In the genomic region with DNA sequence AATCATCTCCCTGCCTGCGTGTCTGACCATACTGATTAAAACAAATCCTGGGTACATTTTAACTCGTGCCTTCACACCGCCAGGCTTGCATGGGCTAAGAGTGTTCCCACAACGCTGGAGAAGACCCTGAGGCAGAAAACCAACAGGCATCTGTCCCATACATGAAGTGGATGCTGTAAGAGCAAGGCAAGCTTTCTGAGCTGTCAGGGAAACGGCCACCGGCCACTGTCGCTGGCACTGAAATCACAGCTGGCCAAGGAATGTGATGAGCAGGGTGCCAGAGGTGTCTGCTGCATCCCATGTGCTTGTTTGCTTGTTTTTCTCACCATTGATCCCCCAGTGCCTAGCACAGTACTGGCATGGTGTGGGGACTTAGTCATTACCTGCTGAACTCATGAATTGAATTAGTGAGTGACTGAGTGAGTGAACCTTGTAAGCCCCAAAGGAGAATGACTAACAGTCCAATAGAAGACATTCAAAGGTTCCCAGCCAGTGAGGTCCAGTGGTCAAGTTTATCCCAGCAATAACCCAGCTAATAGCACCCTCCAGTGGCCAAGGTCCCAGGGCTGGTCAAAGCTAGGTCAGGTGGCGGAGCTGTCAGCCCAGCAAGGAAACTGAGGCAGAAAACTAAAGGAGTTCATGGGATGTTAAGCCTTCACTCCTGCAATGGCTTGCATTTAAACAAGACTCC, we compare ENCODE assay signal across 1 cellular context.
TF ChIP-seq lines count a peak whose summit lies in the region.

No MANE protein-coding gene starts in this region.

TF ChIP-seq in K562, 482 proteins besides CTCF, POLR2A, EP300 and RAD21:
- TF ChIP-seq, protein P1, sequence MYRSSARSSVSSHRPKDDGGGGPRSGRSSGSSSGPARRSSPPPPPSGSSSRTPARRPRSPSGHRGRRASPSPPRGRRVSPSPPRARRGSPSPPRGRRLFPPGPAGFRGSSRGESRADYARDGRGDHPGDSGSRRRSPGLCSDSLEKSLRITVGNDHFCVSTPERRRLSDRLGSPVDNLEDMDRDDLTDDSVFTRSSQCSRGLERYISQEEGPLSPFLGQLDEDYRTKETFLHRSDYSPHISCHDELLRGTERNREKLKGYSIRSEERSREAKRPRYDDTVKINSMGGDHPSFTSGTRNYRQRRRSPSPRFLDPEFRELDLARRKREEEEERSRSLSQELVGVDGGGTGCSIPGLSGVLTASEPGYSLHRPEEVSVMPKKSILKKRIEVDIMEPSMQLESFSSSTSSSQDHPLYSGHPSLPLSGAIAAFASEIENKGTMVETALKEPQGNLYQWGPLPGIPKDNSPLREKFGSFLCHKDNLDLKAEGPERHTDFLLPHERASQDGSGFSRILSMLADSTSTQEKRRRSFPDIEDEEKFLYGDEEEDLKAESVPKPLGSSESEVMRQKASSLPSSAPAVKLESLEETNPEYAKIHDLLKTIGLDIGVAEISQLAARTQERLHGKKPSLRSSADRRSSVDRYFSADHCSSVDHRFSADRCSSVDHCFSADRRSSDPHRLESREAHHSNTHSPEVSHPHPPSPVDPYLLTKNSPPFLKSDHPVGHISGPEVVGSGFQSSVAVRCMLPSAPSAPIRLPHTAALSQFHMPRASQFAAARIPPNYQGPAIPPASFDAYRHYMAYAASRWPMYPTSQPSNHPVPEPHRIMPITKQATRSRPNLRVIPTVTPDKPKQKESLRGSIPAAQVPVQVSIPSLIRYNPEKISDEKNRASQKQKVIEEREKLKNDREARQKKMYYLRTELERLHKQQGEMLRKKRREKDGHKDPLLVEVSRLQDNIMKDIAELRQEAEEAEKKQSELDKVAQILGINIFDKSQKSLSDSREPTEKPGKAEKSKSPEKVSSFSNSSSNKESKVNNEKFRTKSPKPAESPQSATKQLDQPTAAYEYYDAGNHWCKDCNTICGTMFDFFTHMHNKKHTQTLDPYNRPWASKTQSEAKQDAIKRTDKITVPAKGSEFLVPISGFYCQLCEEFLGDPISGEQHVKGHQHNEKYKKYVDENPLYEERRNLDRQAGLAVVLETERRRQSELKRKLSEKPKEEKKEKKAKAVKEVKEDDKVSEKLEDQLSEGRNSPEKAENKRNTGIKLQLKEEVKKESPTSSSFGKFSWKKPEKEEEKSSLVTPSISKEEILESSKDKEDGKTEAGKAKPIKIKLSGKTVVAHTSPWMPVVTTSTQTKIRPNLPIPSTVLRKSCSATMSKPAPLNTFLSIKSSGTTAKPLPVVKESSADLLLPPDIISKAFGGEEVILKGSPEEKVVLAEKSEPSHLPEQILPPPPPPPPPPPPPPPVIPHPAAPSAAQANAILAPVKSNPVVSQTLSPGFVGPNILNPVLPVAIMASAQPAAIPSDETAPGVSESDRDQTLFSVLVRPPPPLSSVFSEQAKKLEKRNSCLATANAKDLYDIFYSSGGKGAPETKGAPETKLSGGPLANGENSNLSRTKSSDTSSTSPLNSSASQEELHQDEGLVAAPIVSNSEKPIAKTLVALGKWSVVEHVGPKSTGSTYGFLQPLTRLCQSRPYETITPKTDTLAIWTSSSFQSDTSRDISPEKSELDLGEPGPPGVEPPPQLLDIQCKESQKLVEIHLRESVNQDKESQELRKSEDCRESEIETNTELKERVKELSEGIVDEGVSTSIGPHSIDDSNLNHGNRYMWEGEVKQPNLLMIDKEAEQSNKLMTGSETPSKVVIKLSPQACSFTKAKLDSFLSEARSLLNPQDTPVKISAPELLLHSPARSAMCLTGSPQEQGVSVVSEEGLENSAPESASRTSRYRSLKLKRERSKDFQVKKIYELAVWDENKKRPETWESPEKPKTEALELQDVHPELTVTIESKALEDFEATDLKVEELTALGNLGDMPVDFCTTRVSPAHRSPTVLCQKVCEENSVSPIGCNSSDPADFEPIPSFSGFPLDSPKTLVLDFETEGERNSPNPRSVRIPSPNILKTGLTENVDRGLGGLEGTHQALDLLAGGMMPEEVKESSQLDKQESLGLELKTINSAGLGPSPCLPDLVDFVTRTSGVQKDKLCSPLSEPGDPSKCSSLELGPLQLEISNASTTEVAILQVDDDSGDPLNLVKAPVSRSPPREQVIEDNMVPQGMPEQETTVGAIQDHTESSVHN (IDR thresholded peaks at IDR 0.05; ENCODE audit: borderline replicate concordance in 1 of 2, low read depth in 1 of 2): no peak
- TF ChIP-seq NR2C2 (CRISPR knock-in tag; IDR thresholded peaks at IDR 0.05): no peak
- TF ChIP-seq NR2C2 (tag; IDR thresholded peaks at IDR 0.05): no peak
- TF ChIP-seq, protein P2, sequence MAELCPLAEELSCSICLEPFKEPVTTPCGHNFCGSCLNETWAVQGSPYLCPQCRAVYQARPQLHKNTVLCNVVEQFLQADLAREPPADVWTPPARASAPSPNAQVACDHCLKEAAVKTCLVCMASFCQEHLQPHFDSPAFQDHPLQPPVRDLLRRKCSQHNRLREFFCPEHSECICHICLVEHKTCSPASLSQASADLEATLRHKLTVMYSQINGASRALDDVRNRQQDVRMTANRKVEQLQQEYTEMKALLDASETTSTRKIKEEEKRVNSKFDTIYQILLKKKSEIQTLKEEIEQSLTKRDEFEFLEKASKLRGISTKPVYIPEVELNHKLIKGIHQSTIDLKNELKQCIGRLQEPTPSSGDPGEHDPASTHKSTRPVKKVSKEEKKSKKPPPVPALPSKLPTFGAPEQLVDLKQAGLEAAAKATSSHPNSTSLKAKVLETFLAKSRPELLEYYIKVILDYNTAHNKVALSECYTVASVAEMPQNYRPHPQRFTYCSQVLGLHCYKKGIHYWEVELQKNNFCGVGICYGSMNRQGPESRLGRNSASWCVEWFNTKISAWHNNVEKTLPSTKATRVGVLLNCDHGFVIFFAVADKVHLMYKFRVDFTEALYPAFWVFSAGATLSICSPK (IDR thresholded peaks at IDR 0.05; ENCODE audit: borderline replicate concordance): no peak
- TF ChIP-seq, protein P3, sequence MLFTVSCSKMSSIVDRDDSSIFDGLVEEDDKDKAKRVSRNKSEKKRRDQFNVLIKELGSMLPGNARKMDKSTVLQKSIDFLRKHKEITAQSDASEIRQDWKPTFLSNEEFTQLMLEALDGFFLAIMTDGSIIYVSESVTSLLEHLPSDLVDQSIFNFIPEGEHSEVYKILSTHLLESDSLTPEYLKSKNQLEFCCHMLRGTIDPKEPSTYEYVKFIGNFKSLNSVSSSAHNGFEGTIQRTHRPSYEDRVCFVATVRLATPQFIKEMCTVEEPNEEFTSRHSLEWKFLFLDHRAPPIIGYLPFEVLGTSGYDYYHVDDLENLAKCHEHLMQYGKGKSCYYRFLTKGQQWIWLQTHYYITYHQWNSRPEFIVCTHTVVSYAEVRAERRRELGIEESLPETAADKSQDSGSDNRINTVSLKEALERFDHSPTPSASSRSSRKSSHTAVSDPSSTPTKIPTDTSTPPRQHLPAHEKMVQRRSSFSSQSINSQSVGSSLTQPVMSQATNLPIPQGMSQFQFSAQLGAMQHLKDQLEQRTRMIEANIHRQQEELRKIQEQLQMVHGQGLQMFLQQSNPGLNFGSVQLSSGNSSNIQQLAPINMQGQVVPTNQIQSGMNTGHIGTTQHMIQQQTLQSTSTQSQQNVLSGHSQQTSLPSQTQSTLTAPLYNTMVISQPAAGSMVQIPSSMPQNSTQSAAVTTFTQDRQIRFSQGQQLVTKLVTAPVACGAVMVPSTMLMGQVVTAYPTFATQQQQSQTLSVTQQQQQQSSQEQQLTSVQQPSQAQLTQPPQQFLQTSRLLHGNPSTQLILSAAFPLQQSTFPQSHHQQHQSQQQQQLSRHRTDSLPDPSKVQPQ (CRISPR knock-in tag; IDR thresholded peaks at IDR 0.05; ENCODE audit: borderline replicate concordance): no peak
- no peak for TF ChIP-seq ZNF324 (CRISPR knock-in tag; IDR thresholded peaks at IDR 0.05)
- TF ChIP-seq PRMT5 (CRISPR knock-in tag; IDR thresholded peaks at IDR 0.05): no peak
- no peak for TF ChIP-seq WHSC1 (IDR thresholded peaks at IDR 0.05; ENCODE audit: low read length)
- no peak for TF ChIP-seq CTBP1 (IDR thresholded peaks at IDR 0.05; ENCODE audit: borderline replicate concordance)
- no peak for TF ChIP-seq ZNF696 (CRISPR knock-in tag; conservative IDR thresholded peaks at IDR 0.05)
- TF ChIP-seq FOXA1 (IDR thresholded peaks at IDR 0.05; ENCODE audit: borderline replicate concordance): no peak
- no peak for TF ChIP-seq ARID1B (IDR thresholded peaks at IDR 0.05)
- TF ChIP-seq, protein P4, sequence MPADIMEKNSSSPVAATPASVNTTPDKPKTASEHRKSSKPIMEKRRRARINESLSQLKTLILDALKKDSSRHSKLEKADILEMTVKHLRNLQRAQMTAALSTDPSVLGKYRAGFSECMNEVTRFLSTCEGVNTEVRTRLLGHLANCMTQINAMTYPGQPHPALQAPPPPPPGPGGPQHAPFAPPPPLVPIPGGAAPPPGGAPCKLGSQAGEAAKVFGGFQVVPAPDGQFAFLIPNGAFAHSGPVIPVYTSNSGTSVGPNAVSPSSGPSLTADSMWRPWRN (IDR thresholded peaks at IDR 0.05; ENCODE audit: low read depth): no peak
- TF ChIP-seq, protein P5, sequence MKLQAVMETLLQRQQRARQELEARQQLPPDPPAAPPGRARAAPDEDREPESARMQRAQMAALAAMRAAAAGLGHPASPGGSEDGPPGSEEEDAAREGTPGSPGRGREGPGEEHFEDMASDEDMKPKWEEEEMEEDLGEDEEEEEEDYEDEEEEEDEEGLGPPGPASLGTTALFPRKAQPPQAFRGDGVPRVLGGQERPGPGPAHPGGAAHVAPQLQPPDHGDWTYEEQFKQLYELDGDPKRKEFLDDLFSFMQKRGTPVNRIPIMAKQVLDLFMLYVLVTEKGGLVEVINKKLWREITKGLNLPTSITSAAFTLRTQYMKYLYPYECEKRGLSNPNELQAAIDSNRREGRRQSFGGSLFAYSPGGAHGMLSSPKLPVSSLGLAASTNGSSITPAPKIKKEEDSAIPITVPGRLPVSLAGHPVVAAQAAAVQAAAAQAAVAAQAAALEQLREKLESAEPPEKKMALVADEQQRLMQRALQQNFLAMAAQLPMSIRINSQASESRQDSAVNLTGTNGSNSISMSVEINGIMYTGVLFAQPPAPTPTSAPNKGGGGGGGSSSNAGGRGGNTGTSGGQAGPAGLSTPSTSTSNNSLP (IDR thresholded peaks at IDR 0.05; ENCODE audit: borderline replicate concordance, low read depth, low read length): no peak
- TF ChIP-seq, protein P6, sequence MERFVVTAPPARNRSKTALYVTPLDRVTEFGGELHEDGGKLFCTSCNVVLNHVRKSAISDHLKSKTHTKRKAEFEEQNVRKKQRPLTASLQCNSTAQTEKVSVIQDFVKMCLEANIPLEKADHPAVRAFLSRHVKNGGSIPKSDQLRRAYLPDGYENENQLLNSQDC (CRISPR knock-in tag; IDR thresholded peaks at IDR 0.05): no peak
- no peak for TF ChIP-seq DPF2 (IDR thresholded peaks at IDR 0.05)
- TF ChIP-seq NR3C1 (CRISPR knock-in tag; IDR thresholded peaks at IDR 0.05): no peak
- no peak for TF ChIP-seq SMC3 (conservative IDR thresholded peaks at IDR 0.05; ENCODE audit: insufficient read depth, low read depth, low read length)
